ENCODE assay signal across 1 cellular context in genomic region chr7:143005632-143006260, GRCh38.
TF ChIP-seq lines count a peak whose summit lies in the region.

No MANE protein-coding gene starts in this region.

TF ChIP-seq in K562, 482 proteins besides CTCF, POLR2A, EP300 and RAD21:
- no peak for TF ChIP-seq ZNF507 (tag; conservative IDR thresholded peaks at IDR 0.05)
- TF ChIP-seq RFX1 (IDR thresholded peaks at IDR 0.05) = peak; percentile 51
